In the genomic region with DNA sequence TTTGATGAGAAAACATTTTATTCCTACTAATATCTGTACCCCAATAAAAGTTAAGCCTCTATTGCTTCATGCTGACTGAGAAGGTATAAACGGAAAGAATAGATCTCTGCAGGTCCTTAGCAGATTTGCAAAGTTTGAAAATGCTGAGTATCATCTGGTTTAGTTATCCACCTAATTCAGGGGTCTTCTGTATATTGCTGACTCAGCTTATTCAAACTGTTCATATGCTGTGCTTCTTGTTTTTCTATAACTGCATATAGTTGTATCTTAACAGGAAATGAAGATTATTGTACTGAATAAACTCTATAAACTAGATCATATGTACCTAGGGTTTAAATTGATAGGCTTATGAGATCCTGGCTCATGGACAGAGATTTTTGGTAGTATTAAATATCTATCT, we compare ENCODE assay signal across 3 cellular contexts.
TF ChIP-seq lines count a peak whose summit lies in the region.

No MANE protein-coding gene starts in this region.

TF ChIP-seq in A549, 52 proteins besides CTCF, POLR2A, EP300 and RAD21:
- TF ChIP-seq MAFK (IDR thresholded peaks at IDR 0.05; ENCODE audit: partially characterized antibody) (peak; percentile 97), FOXS1 (CRISPR knock-in tag; IDR thresholded peaks at IDR 0.05) (no peak)
TF ChIP-seq in A549: peak in this region for 1.

TF ChIP-seq in IMR-90, 13 proteins besides CTCF, POLR2A, EP300 and RAD21:
- TF ChIP-seq MAFK (IDR thresholded peaks at IDR 0.05; ENCODE audit: low read depth, low read length) = peak; percentile 100
- TF ChIP-seq, protein P1, sequence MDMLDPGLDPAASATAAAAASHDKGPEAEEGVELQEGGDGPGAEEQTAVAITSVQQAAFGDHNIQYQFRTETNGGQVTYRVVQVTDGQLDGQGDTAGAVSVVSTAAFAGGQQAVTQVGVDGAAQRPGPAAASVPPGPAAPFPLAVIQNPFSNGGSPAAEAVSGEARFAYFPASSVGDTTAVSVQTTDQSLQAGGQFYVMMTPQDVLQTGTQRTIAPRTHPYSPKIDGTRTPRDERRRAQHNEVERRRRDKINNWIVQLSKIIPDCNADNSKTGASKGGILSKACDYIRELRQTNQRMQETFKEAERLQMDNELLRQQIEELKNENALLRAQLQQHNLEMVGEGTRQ (IDR thresholded peaks at IDR 0.05; ENCODE audit: low read depth, low read length) = no peak

TF ChIP-seq in K562, 482 proteins besides CTCF, POLR2A, EP300 and RAD21 (continues in another document):
- TF ChIP-seq CBX3 (IDR thresholded peaks at IDR 0.05; ENCODE audit: borderline replicate concordance in 1 of 2, low read length in 2 of 2) = no peak
- TF ChIP-seq, protein P2, sequence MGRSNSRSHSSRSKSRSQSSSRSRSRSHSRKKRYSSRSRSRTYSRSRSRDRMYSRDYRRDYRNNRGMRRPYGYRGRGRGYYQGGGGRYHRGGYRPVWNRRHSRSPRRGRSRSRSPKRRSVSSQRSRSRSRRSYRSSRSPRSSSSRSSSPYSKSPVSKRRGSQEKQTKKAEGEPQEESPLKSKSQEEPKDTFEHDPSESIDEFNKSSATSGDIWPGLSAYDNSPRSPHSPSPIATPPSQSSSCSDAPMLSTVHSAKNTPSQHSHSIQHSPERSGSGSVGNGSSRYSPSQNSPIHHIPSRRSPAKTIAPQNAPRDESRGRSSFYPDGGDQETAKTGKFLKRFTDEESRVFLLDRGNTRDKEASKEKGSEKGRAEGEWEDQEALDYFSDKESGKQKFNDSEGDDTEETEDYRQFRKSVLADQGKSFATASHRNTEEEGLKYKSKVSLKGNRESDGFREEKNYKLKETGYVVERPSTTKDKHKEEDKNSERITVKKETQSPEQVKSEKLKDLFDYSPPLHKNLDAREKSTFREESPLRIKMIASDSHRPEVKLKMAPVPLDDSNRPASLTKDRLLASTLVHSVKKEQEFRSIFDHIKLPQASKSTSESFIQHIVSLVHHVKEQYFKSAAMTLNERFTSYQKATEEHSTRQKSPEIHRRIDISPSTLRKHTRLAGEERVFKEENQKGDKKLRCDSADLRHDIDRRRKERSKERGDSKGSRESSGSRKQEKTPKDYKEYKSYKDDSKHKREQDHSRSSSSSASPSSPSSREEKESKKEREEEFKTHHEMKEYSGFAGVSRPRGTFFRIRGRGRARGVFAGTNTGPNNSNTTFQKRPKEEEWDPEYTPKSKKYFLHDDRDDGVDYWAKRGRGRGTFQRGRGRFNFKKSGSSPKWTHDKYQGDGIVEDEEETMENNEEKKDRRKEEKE (IDR thresholded peaks at IDR 0.05; ENCODE audit: borderline replicate concordance in 1 of 2, control insufficient read depth in 1 of 2, low read depth in 2 of 2, low read length in 1 of 2) = no peak
- TF ChIP-seq SAFB (IDR thresholded peaks at IDR 0.05; ENCODE audit: borderline replicate concordance, low read depth, low read length) = no peak
- TF ChIP-seq, protein P3, sequence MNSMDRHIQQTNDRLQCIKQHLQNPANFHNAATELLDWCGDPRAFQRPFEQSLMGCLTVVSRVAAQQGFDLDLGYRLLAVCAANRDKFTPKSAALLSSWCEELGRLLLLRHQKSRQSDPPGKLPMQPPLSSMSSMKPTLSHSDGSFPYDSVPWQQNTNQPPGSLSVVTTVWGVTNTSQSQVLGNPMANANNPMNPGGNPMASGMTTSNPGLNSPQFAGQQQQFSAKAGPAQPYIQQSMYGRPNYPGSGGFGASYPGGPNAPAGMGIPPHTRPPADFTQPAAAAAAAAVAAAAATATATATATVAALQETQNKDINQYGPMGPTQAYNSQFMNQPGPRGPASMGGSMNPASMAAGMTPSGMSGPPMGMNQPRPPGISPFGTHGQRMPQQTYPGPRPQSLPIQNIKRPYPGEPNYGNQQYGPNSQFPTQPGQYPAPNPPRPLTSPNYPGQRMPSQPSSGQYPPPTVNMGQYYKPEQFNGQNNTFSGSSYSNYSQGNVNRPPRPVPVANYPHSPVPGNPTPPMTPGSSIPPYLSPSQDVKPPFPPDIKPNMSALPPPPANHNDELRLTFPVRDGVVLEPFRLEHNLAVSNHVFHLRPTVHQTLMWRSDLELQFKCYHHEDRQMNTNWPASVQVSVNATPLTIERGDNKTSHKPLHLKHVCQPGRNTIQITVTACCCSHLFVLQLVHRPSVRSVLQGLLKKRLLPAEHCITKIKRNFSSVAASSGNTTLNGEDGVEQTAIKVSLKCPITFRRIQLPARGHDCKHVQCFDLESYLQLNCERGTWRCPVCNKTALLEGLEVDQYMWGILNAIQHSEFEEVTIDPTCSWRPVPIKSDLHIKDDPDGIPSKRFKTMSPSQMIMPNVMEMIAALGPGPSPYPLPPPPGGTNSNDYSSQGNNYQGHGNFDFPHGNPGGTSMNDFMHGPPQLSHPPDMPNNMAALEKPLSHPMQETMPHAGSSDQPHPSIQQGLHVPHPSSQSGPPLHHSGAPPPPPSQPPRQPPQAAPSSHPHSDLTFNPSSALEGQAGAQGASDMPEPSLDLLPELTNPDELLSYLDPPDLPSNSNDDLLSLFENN (IDR thresholded peaks at IDR 0.05; ENCODE audit: low read depth in 2 of 2, low read length in 2 of 2) = no peak
- TF ChIP-seq, protein P4, sequence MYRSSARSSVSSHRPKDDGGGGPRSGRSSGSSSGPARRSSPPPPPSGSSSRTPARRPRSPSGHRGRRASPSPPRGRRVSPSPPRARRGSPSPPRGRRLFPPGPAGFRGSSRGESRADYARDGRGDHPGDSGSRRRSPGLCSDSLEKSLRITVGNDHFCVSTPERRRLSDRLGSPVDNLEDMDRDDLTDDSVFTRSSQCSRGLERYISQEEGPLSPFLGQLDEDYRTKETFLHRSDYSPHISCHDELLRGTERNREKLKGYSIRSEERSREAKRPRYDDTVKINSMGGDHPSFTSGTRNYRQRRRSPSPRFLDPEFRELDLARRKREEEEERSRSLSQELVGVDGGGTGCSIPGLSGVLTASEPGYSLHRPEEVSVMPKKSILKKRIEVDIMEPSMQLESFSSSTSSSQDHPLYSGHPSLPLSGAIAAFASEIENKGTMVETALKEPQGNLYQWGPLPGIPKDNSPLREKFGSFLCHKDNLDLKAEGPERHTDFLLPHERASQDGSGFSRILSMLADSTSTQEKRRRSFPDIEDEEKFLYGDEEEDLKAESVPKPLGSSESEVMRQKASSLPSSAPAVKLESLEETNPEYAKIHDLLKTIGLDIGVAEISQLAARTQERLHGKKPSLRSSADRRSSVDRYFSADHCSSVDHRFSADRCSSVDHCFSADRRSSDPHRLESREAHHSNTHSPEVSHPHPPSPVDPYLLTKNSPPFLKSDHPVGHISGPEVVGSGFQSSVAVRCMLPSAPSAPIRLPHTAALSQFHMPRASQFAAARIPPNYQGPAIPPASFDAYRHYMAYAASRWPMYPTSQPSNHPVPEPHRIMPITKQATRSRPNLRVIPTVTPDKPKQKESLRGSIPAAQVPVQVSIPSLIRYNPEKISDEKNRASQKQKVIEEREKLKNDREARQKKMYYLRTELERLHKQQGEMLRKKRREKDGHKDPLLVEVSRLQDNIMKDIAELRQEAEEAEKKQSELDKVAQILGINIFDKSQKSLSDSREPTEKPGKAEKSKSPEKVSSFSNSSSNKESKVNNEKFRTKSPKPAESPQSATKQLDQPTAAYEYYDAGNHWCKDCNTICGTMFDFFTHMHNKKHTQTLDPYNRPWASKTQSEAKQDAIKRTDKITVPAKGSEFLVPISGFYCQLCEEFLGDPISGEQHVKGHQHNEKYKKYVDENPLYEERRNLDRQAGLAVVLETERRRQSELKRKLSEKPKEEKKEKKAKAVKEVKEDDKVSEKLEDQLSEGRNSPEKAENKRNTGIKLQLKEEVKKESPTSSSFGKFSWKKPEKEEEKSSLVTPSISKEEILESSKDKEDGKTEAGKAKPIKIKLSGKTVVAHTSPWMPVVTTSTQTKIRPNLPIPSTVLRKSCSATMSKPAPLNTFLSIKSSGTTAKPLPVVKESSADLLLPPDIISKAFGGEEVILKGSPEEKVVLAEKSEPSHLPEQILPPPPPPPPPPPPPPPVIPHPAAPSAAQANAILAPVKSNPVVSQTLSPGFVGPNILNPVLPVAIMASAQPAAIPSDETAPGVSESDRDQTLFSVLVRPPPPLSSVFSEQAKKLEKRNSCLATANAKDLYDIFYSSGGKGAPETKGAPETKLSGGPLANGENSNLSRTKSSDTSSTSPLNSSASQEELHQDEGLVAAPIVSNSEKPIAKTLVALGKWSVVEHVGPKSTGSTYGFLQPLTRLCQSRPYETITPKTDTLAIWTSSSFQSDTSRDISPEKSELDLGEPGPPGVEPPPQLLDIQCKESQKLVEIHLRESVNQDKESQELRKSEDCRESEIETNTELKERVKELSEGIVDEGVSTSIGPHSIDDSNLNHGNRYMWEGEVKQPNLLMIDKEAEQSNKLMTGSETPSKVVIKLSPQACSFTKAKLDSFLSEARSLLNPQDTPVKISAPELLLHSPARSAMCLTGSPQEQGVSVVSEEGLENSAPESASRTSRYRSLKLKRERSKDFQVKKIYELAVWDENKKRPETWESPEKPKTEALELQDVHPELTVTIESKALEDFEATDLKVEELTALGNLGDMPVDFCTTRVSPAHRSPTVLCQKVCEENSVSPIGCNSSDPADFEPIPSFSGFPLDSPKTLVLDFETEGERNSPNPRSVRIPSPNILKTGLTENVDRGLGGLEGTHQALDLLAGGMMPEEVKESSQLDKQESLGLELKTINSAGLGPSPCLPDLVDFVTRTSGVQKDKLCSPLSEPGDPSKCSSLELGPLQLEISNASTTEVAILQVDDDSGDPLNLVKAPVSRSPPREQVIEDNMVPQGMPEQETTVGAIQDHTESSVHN (IDR thresholded peaks at IDR 0.05; ENCODE audit: borderline replicate concordance in 1 of 2, low read depth in 1 of 2) = no peak
- no peak for TF ChIP-seq CCAR2 (IDR thresholded peaks at IDR 0.05; ENCODE audit: low read depth, low read length)
- TF ChIP-seq PHTF2 (CRISPR knock-in tag; IDR thresholded peaks at IDR 0.05) = no peak
- TF ChIP-seq, protein P5, sequence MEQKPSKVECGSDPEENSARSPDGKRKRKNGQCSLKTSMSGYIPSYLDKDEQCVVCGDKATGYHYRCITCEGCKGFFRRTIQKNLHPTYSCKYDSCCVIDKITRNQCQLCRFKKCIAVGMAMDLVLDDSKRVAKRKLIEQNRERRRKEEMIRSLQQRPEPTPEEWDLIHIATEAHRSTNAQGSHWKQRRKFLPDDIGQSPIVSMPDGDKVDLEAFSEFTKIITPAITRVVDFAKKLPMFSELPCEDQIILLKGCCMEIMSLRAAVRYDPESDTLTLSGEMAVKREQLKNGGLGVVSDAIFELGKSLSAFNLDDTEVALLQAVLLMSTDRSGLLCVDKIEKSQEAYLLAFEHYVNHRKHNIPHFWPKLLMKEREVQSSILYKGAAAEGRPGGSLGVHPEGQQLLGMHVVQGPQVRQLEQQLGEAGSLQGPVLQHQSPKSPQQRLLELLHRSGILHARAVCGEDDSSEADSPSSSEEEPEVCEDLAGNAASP (IDR thresholded peaks at IDR 0.05) = no peak
- TF ChIP-seq, protein P6, sequence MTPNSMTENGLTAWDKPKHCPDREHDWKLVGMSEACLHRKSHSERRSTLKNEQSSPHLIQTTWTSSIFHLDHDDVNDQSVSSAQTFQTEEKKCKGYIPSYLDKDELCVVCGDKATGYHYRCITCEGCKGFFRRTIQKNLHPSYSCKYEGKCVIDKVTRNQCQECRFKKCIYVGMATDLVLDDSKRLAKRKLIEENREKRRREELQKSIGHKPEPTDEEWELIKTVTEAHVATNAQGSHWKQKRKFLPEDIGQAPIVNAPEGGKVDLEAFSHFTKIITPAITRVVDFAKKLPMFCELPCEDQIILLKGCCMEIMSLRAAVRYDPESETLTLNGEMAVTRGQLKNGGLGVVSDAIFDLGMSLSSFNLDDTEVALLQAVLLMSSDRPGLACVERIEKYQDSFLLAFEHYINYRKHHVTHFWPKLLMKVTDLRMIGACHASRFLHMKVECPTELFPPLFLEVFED (CRISPR knock-in tag; conservative IDR thresholded peaks at IDR 0.05) = no peak
- peak; percentile 99 for TF ChIP-seq MAFF (IDR thresholded peaks at IDR 0.05; ENCODE audit: low read length)
- no peak for TF ChIP-seq ZNF311 (CRISPR knock-in tag; IDR thresholded peaks at IDR 0.05)
- TF ChIP-seq C11orf30 (IDR thresholded peaks at IDR 0.05; ENCODE audit: low read depth) = peak; percentile 92
- no peak for TF ChIP-seq PML (IDR thresholded peaks at IDR 0.05; ENCODE audit: low read length)
- TF ChIP-seq MAFG (tag; conservative IDR thresholded peaks at IDR 0.05) = peak; percentile 91
- TF ChIP-seq BDP1 (IDR thresholded peaks at IDR 0.05; ENCODE audit: insufficient read depth, insufficient read length) = no peak
- TF ChIP-seq, protein P7, sequence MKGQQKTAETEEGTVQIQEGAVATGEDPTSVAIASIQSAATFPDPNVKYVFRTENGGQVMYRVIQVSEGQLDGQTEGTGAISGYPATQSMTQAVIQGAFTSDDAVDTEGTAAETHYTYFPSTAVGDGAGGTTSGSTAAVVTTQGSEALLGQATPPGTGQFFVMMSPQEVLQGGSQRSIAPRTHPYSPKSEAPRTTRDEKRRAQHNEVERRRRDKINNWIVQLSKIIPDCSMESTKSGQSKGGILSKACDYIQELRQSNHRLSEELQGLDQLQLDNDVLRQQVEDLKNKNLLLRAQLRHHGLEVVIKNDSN (CRISPR knock-in tag; IDR thresholded peaks at IDR 0.05) = no peak
- TF ChIP-seq, protein P8, sequence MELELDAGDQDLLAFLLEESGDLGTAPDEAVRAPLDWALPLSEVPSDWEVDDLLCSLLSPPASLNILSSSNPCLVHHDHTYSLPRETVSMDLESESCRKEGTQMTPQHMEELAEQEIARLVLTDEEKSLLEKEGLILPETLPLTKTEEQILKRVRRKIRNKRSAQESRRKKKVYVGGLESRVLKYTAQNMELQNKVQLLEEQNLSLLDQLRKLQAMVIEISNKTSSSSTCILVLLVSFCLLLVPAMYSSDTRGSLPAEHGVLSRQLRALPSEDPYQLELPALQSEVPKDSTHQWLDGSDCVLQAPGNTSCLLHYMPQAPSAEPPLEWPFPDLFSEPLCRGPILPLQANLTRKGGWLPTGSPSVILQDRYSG (tag; conservative IDR thresholded peaks at IDR 0.05; ENCODE audit: low read depth) = no peak
- TF ChIP-seq ZNF274 (IDR thresholded peaks at IDR 0.05; ENCODE audit: borderline replicate concordance, low read depth, low read length) = no peak
- TF ChIP-seq, protein P9, sequence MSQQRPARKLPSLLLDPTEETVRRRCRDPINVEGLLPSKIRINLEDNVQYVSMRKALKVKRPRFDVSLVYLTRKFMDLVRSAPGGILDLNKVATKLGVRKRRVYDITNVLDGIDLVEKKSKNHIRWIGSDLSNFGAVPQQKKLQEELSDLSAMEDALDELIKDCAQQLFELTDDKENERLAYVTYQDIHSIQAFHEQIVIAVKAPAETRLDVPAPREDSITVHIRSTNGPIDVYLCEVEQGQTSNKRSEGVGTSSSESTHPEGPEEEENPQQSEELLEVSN (IDR thresholded peaks at IDR 0.05; ENCODE audit: borderline replicate concordance in 1 of 2, extremely low read depth in 1 of 2, insufficient read depth in 1 of 2, insufficient read length in 1 of 2, low read depth in 1 of 2, low read length in 1 of 2, poor library complexity in 1 of 2, severe bottlenecking in 1 of 2) = no peak
- TF ChIP-seq NCOA1 (IDR thresholded peaks at IDR 0.05; ENCODE audit: low read depth) = no peak
- peak; percentile 97 for TF ChIP-seq ZNF316 (IDR thresholded peaks at IDR 0.05)
- TF ChIP-seq ZNF124 (CRISPR knock-in tag; IDR thresholded peaks at IDR 0.05) = no peak
- no peak for TF ChIP-seq MBD2 (IDR thresholded peaks at IDR 0.05; ENCODE audit: borderline replicate concordance, low read depth)
- TF ChIP-seq TAF7 (tag; IDR thresholded peaks at IDR 0.05) = no peak
